In the genomic region with DNA sequence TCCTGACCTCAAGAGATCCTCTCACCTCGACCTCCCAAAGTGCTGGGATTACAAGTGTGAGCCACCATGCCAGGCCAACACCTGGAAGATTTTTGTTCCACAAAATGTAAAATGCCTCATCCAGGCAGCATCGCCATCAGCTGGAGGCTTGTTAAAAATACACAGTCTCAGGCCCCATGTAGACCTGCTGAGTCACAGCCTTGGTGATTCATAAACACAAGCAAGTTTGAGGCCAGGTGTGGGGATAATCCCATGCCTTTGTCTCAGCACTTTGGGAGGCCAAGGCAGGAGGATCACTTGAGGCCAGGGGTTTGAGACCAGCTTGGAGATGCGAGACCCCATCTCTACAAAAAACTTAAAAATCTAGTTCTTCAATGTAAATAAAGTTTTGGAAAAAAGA, we compare ENCODE assay signal across 1 cellular context.
TF ChIP-seq lines count a peak whose summit lies in the region.

No MANE protein-coding gene starts in this region.

TF ChIP-seq in K562, 482 proteins besides CTCF, POLR2A, EP300 and RAD21 (continued from another document):
- no peak for TF ChIP-seq ATF2 (CRISPR knock-in tag; IDR thresholded peaks at IDR 0.05)
- peak; percentile 87 for TF ChIP-seq MAFG (tag; conservative IDR thresholded peaks at IDR 0.05)
- TF ChIP-seq HNRNPL (IDR thresholded peaks at IDR 0.05; ENCODE audit: low read depth, low read length), result no peak
- TF ChIP-seq ELF4 (CRISPR knock-in tag; IDR thresholded peaks at IDR 0.05), result no peak
- TF ChIP-seq SAFB2 (IDR thresholded peaks at IDR 0.05; ENCODE audit: borderline replicate concordance, low read depth, low read length, severe bottlenecking), result no peak
- no peak for TF ChIP-seq ZNF668 (CRISPR knock-in tag; IDR thresholded peaks at IDR 0.05)
- no peak for TF ChIP-seq STAT6 (CRISPR knock-in tag; IDR thresholded peaks at IDR 0.05)
- no peak for TF ChIP-seq MAX (CRISPR knock-in tag; IDR thresholded peaks at IDR 0.05)
- TF ChIP-seq, protein P1, sequence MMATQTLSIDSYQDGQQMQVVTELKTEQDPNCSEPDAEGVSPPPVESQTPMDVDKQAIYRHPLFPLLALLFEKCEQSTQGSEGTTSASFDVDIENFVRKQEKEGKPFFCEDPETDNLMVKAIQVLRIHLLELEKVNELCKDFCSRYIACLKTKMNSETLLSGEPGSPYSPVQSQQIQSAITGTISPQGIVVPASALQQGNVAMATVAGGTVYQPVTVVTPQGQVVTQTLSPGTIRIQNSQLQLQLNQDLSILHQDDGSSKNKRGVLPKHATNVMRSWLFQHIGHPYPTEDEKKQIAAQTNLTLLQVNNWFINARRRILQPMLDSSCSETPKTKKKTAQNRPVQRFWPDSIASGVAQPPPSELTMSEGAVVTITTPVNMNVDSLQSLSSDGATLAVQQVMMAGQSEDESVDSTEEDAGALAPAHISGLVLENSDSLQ (IDR thresholded peaks at IDR 0.05), result no peak
- TF ChIP-seq NFATC3 (IDR thresholded peaks at IDR 0.05), result no peak
